ENCODE assay signal across 1 cellular context in the genomic region with DNA sequence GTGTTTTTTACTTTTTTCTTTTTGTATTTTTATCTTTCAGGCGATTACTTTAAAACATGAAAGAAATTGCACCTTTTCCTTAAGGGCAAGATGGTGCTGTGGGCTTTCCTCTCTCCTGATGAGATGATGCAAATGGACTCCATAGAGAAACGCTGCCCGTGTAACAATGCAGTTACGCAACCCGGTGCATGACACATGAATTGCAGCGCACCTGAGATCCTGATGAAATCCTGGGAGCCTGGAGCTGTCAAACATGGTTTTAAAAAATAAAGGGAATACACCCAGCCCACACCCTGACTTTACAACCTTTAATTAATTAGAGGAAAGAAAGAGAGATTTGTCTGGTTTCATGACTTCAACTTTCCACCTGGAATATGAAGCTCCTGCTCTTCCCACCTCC.
TF ChIP-seq lines count a peak whose summit lies in the region.

No MANE protein-coding gene starts in this region.

TF ChIP-seq in HepG2, 621 proteins besides CTCF, POLR2A, EP300 and RAD21 (continued from another document and continues in another):
- TF ChIP-seq HNRNPLL (IDR thresholded peaks at IDR 0.05; ENCODE audit: low read depth, low read length, poor library complexity, severe bottlenecking) = no peak
- TF ChIP-seq GABPB1 (CRISPR knock-in tag; IDR thresholded peaks at IDR 0.05) = no peak
- peak; percentile 35; the same call in 1 of the 2 replicates for TF ChIP-seq ZMYM4 (CRISPR knock-in tag; IDR thresholded peaks at IDR 0.05)
- TF ChIP-seq LBX2 (CRISPR knock-in tag; IDR thresholded peaks at IDR 0.05; ENCODE audit: borderline replicate concordance) = no peak
- 0 out of 2 replicates have a peak, but pooled peaks have one; percentile 8 for TF ChIP-seq FOSL1 (CRISPR knock-in tag; IDR thresholded peaks at IDR 0.05; ENCODE audit: borderline replicate concordance)
- no peak for TF ChIP-seq RELA (CRISPR knock-in tag; IDR thresholded peaks at IDR 0.05)
- no peak for TF ChIP-seq TRIM22 (IDR thresholded peaks at IDR 0.05)
- peak in 1 of 2 experiments; percentile 99; a peak in 2 of 4 replicates for TF ChIP-seq ATF4 (CRISPR knock-in tag; IDR thresholded peaks at IDR 0.05)
- TF ChIP-seq AKAP8 (CRISPR knock-in tag; IDR thresholded peaks at IDR 0.05) = no peak
- TF ChIP-seq ZNF781 (CRISPR knock-in tag; IDR thresholded peaks at IDR 0.05; ENCODE audit: borderline replicate concordance, not compliant biosample characterization) = no peak
- peak; percentile 91 for TF ChIP-seq GATAD2A (CRISPR knock-in tag; IDR thresholded peaks at IDR 0.05)
- peak; percentile 99 for TF ChIP-seq ZNF644 (CRISPR knock-in tag; IDR thresholded peaks at IDR 0.05; ENCODE audit: low read depth)
- peak; percentile 83 for TF ChIP-seq ATF3 (CRISPR knock-in tag; IDR thresholded peaks at IDR 0.05)
- TF ChIP-seq KDM5A (IDR thresholded peaks at IDR 0.05; ENCODE audit: borderline replicate concordance, low read length) = no peak
- TF ChIP-seq, protein P1, sequence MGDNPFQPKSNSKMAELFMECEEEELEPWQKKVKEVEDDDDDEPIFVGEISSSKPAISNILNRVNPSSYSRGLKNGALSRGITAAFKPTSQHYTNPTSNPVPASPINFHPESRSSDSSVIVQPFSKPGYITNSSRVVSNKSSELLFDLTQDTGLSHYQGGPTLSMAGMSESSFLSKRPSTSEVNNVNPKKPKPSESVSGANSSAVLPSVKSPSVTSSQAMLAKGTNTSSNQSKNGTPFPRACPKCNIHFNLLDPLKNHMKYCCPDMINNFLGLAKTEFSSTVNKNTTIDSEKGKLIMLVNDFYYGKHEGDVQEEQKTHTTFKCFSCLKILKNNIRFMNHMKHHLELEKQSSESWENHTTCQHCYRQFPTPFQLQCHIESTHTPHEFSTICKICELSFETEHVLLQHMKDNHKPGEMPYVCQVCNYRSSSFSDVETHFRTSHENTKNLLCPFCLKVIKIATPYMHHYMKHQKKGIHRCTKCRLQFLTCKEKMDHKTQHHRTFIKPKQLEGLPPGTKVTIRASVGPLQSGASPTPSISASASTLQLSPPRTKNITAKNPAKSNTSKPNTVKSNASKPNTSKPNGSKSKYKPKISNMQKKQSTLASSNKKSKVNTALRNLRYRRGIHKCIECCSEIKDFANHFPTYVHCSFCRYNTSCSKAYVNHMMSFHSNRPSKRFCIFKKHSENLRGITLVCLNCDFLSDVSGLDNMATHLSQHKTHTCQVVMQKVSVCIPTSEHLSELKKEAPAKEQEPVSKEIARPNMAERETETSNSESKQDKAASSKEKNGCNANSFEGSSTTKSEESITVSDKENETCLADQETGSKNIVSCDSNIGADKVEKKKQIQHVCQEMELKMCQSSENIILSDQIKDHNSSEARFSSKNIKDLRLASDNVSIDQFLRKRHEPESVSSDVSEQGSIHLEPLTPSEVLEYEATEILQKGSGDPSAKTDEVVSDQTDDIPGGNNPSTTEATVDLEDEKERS (CRISPR knock-in tag; IDR thresholded peaks at IDR 0.05) = 0 out of 2 replicates have a peak, but pooled peaks have one; percentile 54
- TF ChIP-seq, protein P2, sequence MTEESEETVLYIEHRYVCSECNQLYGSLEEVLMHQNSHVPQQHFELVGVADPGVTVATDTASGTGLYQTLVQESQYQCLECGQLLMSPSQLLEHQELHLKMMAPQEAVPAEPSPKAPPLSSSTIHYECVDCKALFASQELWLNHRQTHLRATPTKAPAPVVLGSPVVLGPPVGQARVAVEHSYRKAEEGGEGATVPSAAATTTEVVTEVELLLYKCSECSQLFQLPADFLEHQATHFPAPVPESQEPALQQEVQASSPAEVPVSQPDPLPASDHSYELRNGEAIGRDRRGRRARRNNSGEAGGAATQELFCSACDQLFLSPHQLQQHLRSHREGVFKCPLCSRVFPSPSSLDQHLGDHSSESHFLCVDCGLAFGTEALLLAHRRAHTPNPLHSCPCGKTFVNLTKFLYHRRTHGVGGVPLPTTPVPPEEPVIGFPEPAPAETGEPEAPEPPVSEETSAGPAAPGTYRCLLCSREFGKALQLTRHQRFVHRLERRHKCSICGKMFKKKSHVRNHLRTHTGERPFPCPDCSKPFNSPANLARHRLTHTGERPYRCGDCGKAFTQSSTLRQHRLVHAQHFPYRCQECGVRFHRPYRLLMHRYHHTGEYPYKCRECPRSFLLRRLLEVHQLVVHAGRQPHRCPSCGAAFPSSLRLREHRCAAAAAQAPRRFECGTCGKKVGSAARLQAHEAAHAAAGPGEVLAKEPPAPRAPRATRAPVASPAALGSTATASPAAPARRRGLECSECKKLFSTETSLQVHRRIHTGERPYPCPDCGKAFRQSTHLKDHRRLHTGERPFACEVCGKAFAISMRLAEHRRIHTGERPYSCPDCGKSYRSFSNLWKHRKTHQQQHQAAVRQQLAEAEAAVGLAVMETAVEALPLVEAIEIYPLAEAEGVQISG (CRISPR knock-in tag; IDR thresholded peaks at IDR 0.05) = peak; percentile 29; the same call in 1 of the 2 replicates
- peak; percentile 61 for TF ChIP-seq HOXA3 (CRISPR knock-in tag; IDR thresholded peaks at IDR 0.05)
- TF ChIP-seq HNF4A (CRISPR knock-in tag; IDR thresholded peaks at IDR 0.05) = peak; percentile 19; the same call in 1 of the 2 replicates
- TF ChIP-seq ZNF629 (CRISPR knock-in tag; conservative IDR thresholded peaks at IDR 0.05) = no peak
- no peak for TF ChIP-seq ZNF792 (CRISPR knock-in tag; IDR thresholded peaks at IDR 0.05)
- no peak for TF ChIP-seq NFKB2 (CRISPR knock-in tag; IDR thresholded peaks at IDR 0.05; ENCODE audit: borderline replicate concordance)
- TF ChIP-seq ATAD3A (CRISPR knock-in tag; IDR thresholded peaks at IDR 0.05) = no peak
- no peak for TF ChIP-seq ZSCAN30 (CRISPR knock-in tag; IDR thresholded peaks at IDR 0.05)
- TF ChIP-seq FOXA1 (IDR thresholded peaks at IDR 0.05) = no peak
- TF ChIP-seq FOXA1 (CRISPR knock-in tag; IDR thresholded peaks at IDR 0.05) = peak; percentile 64
- TF ChIP-seq ZFP41 (CRISPR knock-in tag; IDR thresholded peaks at IDR 0.05; ENCODE audit: borderline replicate concordance) = no peak
- TF ChIP-seq MYNN (CRISPR knock-in tag; IDR thresholded peaks at IDR 0.05; ENCODE audit: low read depth) = no peak
- TF ChIP-seq TBP (CRISPR knock-in tag; IDR thresholded peaks at IDR 0.05) = no peak
- TF ChIP-seq TRIM24 (CRISPR knock-in tag; IDR thresholded peaks at IDR 0.05) = peak; percentile 32; the same call in 1 of the 2 replicates
- TF ChIP-seq BCL6 (CRISPR knock-in tag; IDR thresholded peaks at IDR 0.05) = peak; percentile 28; the same call in 1 of the 2 replicates
- TF ChIP-seq FUBP1 (CRISPR knock-in tag; IDR thresholded peaks at IDR 0.05; ENCODE audit: borderline replicate concordance) = no peak
- TF ChIP-seq ZNF317 (CRISPR knock-in tag; IDR thresholded peaks at IDR 0.05) = no peak
- TF ChIP-seq NR2F2 (IDR thresholded peaks at IDR 0.05; ENCODE audit: borderline replicate concordance, low read depth) = no peak
- no peak for TF ChIP-seq ZNF619 (CRISPR knock-in tag; IDR thresholded peaks at IDR 0.05)
- TF ChIP-seq PBX3 (CRISPR knock-in tag; IDR thresholded peaks at IDR 0.05; ENCODE audit: borderline replicate concordance) = no peak
- TF ChIP-seq, protein P3, sequence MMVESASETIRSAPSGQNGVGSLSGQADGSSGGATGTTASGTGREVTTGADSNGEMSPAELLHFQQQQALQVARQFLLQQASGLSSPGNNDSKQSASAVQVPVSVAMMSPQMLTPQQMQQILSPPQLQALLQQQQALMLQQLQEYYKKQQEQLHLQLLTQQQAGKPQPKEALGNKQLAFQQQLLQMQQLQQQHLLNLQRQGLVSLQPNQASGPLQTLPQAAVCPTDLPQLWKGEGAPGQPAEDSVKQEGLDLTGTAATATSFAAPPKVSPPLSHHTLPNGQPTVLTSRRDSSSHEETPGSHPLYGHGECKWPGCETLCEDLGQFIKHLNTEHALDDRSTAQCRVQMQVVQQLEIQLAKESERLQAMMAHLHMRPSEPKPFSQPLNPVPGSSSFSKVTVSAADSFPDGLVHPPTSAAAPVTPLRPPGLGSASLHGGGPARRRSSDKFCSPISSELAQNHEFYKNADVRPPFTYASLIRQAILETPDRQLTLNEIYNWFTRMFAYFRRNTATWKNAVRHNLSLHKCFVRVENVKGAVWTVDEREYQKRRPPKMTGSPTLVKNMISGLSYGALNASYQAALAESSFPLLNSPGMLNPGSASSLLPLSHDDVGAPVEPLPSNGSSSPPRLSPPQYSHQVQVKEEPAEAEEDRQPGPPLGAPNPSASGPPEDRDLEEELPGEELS (CRISPR knock-in tag; IDR thresholded peaks at IDR 0.05) = no peak
- TF ChIP-seq BHLHE40 (IDR thresholded peaks at IDR 0.05; ENCODE audit: low read length) = peak; percentile 50; the same call in 1 of the 2 replicates
- no peak for TF ChIP-seq ZNF512B (CRISPR knock-in tag; IDR thresholded peaks at IDR 0.05; ENCODE audit: borderline replicate concordance)
- no peak for TF ChIP-seq NFE2L2 (IDR thresholded peaks at IDR 0.05; ENCODE audit: low read length)
- TF ChIP-seq MXD3 (CRISPR knock-in tag; IDR thresholded peaks at IDR 0.05) = no peak
